ENCODE assay signal across 1 cellular context in the genomic region with DNA sequence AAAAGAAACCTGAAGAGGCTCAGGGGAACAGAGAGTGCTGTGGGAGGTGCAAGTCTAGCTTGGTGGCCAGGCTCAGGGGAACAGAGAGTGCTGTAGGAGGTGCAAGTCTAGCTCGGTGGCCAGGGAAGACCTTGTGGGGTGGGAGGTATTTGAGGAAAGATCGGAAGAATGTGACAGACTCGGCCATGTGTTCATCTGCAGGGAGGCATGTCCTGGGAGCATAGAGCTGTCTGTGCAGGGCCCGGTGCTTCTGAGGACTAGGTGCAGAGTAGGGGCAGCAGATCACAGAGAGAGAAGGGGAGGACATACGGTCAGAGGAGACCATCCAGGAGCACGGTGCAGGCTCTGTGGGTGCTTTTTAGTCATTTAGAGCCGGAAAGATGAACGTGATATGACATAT.
TF ChIP-seq lines count a peak whose summit lies in the region.

No MANE protein-coding gene starts in this region.

TF ChIP-seq in H1, 55 proteins besides CTCF, POLR2A, EP300 and RAD21:
- no peak for TF ChIP-seq POU5F1 (IDR thresholded peaks at IDR 0.05; ENCODE audit: low read depth, low read length)
- no peak for TF ChIP-seq BCL11A (IDR thresholded peaks at IDR 0.05; ENCODE audit: low read depth in 2 of 2, low read length in 2 of 2)
